Comparison of ENCODE assay signal across 18 cellular contexts in the genomic region with DNA sequence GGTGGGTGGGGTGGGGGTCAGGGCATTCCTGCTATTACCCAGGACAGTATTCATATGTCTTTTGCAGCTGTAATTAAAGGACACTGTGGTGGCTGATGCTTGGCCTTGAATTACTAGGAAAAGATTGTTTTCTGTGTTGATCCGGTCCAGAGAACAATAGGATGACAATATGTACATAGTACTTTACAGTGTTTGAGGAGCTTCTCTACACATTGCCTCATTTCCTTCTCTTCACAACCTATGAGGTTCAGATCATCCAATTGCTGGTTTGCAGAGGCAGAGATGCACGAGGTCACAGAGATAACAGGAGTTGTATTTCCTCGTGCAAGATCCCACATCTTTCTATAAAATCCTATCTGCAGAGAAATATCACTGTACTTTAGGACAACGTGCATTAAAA.
"Had no signal": no experiment of that assay in that cellular context is flagged by ENCODE, and none has a peak within 500 bp of the region (broad histone marks: within the 10 kb centered on the region; RNA-seq: fewer than 3 reads in every experiment).

No MANE protein-coding gene starts in this region.

- H3K9me3 Mint-ChIP-seq: activated naive CD4-positive, alpha-beta T cell treated with anti-CD3 and anti-CD28 coated beads, Interleukin-2, amount 10 ng/mL, durations not matched to agents 7 days and 5 days; activated T-helper 2 cell treated with anti-CD3 and anti-CD28 coated beads, Interferon-gamma antibody, Interleukin-2, Interleukin-4, amounts not matched to agents 10 μg/mL and 5 μg/mL and 100 μg/mL, durations not matched to agents 14 hours and 24 hours and 36 hours had no signal

- H3K36me3 ChIP-seq: ascending aorta, breast epithelium, tibial nerve, vagina had no signal

- H3K4me3 ChIP-seq: ascending aorta, breast epithelium, tibial nerve, vagina had no signal

- H3K4me1 Mint-ChIP-seq: activated naive CD4-positive, alpha-beta T cell treated with anti-CD3 and anti-CD28 coated beads, Interleukin-2, amount 10 ng/mL, durations not matched to agents 7 days and 5 days had no signal

- H3K4me3 Mint-ChIP-seq: activated naive CD4-positive, alpha-beta T cell treated with anti-CD3 and anti-CD28 coated beads, Interleukin-2, amount 10 ng/mL, durations not matched to agents 7 days and 5 days; natural killer cell had no signal

- H3K27me3 ChIP-seq: ascending aorta, breast epithelium, foreskin keratinocyte, tibial nerve, vagina had no signal

- H3K9me3 ChIP-seq: ascending aorta, breast epithelium, tibial nerve, vagina had no signal

- H3K36me3 Mint-ChIP-seq: activated naive CD4-positive, alpha-beta T cell treated with anti-CD3 and anti-CD28 coated beads, Interleukin-2, amount 10 ng/mL, durations not matched to agents 7 days and 5 days; natural killer cell had no signal

- ATAC-seq: activated CD4-positive, CD25-positive, alpha-beta regulatory T cell treated with anti-CD3 and anti-CD28 coated beads, Interleukin-2, amount 50 U/mL, for 24 hours; foreskin keratinocyte; left ventricle myocardium superior; natural killer cell had no signal

- DNase-seq: activated CD4-positive, alpha-beta T cell treated with anti-CD3 and anti-CD28 coated beads, Interleukin-2, amount 50 U/mL, for 4 hours; activated naive CD4-positive, alpha-beta T cell treated with anti-CD3 and anti-CD28 coated beads, Interleukin-2, amount 10 ng/mL, durations not matched to agents 7 days and 5 days; cerebellar nuclear complex; effector memory CD4-positive, alpha-beta T cell; foreskin keratinocyte; glutamatergic neuron; left ventricle myocardium superior; natural killer cell; nucleus accumbens; stimulated activated CD4-positive, alpha-beta T cell treated with anti-CD3 and anti-CD28 coated beads, Interleukin-2, amount 100 ng/mL, for 48 hours; stimulated activated naive CD4-positive, alpha-beta T cell; substantia nigra had no signal

- H3K27ac Mint-ChIP-seq: activated naive CD4-positive, alpha-beta T cell treated with anti-CD3 and anti-CD28 coated beads, Interleukin-2, amount 10 ng/mL, durations not matched to agents 7 days and 5 days; activated T-helper 2 cell treated with anti-CD3 and anti-CD28 coated beads, Interferon-gamma antibody, Interleukin-2, Interleukin-4, amounts not matched to agents 10 μg/mL and 5 μg/mL and 100 μg/mL, durations not matched to agents 14 hours and 24 hours and 36 hours; natural killer cell had no signal

- H3K27ac ChIP-seq: ascending aorta, breast epithelium, foreskin keratinocyte, tibial nerve, vagina had no signal

- H3K4me1 ChIP-seq: ascending aorta, breast epithelium, foreskin keratinocyte, tibial nerve, vagina had no signal
